Comparison of ENCODE assay signal across 21 cellular contexts in genomic region chr3:4956743-4957142, GRCh38.
"Had no signal": no experiment of that assay in that cellular context is flagged by ENCODE, and none has a peak within 500 bp of the region (broad histone marks: within the 10 kb centered on the region; RNA-seq: fewer than 3 reads in every experiment).

No MANE protein-coding gene starts in this region.

- H3K4me3 ChIP-seq: gastrocnemius medialis, hepatocyte, left ventricle myocardium inferior, lung, pancreas, transverse colon had no signal

- H3K4me3 Mint-ChIP-seq: activated CD8-positive, alpha-beta T cell treated with anti-CD3 and anti-CD28 coated beads for 36 hours; activated naive CD4-positive, alpha-beta T cell treated with anti-CD3 and anti-CD28 coated beads, Interleukin-2, amount 50 U/mL, for 24 hours; activated T-cell treated with anti-CD3 and anti-CD28 coated beads, Interleukin-2, amount 50 U/mL, for 4 hours; activated T-helper 17 cell treated with anti-CD3 and anti-CD28 coated beads, Interleukin-2, amount 50 U/mL, for 72 hours; naive thymus-derived CD4-positive, alpha-beta T cell; T-helper 17 cell; WTC11 had no signal

- H3K27me3 Mint-ChIP-seq: activated CD8-positive, alpha-beta T cell treated with anti-CD3 and anti-CD28 coated beads for 36 hours; activated naive CD4-positive, alpha-beta T cell treated with anti-CD3 and anti-CD28 coated beads, Interleukin-2, amount 50 U/mL, for 24 hours; activated T-helper 17 cell treated with anti-CD3 and anti-CD28 coated beads, Interleukin-2, amount 50 U/mL, for 72 hours; naive thymus-derived CD4-positive, alpha-beta T cell had no signal

- H3K9me3 ChIP-seq: gastrocnemius medialis, pancreas, transverse colon had no signal

- H3K36me3 ChIP-seq: gastrocnemius medialis, left ventricle myocardium inferior, pancreas, transverse colon had no signal

- ATAC-seq: activated CD8-positive, alpha-beta T cell treated with anti-CD3 and anti-CD28 coated beads for 36 hours; activated T-cell treated with anti-CD3 and anti-CD28 coated beads, Interleukin-2, amount 50 U/mL, for 4 hours; activated T-helper 17 cell treated with anti-CD3 and anti-CD28 coated beads, Interleukin-2, amount 50 U/mL, for 72 hours; gastrocnemius medialis; naive thymus-derived CD4-positive, alpha-beta T cell; pancreas; right cardiac atrium; T-helper 17 cell; WTC11 had no signal

- H3K4me1 ChIP-seq: gastrocnemius medialis, left ventricle myocardium inferior, transverse colon had no signal

- H3K4me2 ChIP-seq: hepatocyte had no signal

- H3K79me2 ChIP-seq: hepatocyte had no signal

- H3K4me1 Mint-ChIP-seq: activated naive CD4-positive, alpha-beta T cell treated with anti-CD3 and anti-CD28 coated beads, Interleukin-2, amount 50 U/mL, for 24 hours; activated T-helper 17 cell treated with anti-CD3 and anti-CD28 coated beads, Interleukin-2, amount 50 U/mL, for 72 hours; T-helper 17 cell had no signal

- H3K27ac ChIP-seq: epithelial cell of prostate, gastrocnemius medialis, hepatocyte, left ventricle myocardium inferior, pancreas, transverse colon had no signal

- DNase-seq: activated CD4-positive, alpha-beta T cell treated with anti-CD3 and anti-CD28 coated beads for 1 hour; activated CD4-positive, alpha-beta T cell treated with anti-CD3 and anti-CD28 coated beads, Interleukin-2, amount 50 U/mL, for 1 hour; activated CD8-positive, alpha-beta T cell treated with anti-CD3 and anti-CD28 coated beads for 36 hours; activated T-cell treated with anti-CD3 and anti-CD28 coated beads, Interleukin-2, amount 50 U/mL, for 4 hours; effector CD8-positive, alpha-beta T cell; gastrocnemius medialis; islet precursor cell; left ventricle myocardium inferior; naive thymus-derived CD4-positive, alpha-beta T cell; pancreas; right cardiac atrium; stimulated activated CD4-positive, alpha-beta T cell treated with anti-CD3 and anti-CD28 coated beads, Interleukin-2, amount 100 ng/mL, for 48 hours; stimulated activated naive CD4-positive, alpha-beta T cell treated with Interleukin-2 at 50 U/mL for 16 hours; T-helper 17 cell; transverse colon had no signal

- H2AFZ ChIP-seq: hepatocyte had no signal

- H3K27me3 ChIP-seq: gastrocnemius medialis, hepatocyte, pancreas, transverse colon had no signal

- H3K27ac Mint-ChIP-seq: activated CD8-positive, alpha-beta T cell treated with anti-CD3 and anti-CD28 coated beads for 36 hours; activated naive CD4-positive, alpha-beta T cell treated with anti-CD3 and anti-CD28 coated beads, Interleukin-2, amount 50 U/mL, for 24 hours; activated T-helper 17 cell treated with anti-CD3 and anti-CD28 coated beads, Interleukin-2, amount 50 U/mL, for 72 hours; T-helper 17 cell; WTC11 had no signal
